ENCODE assay signal across 1 cellular context in genomic region chr1:9874959-9875635, GRCh38.
TF ChIP-seq lines count a peak whose summit lies in the region.

No MANE protein-coding gene starts in this region.

TF ChIP-seq in K562, 482 proteins besides CTCF, POLR2A, EP300 and RAD21 (continued from another document):
- no peak for TF ChIP-seq ZNF318 (IDR thresholded peaks at IDR 0.05; ENCODE audit: borderline replicate concordance in 1 of 2, low read depth in 1 of 2)
- TF ChIP-seq KLF1 (tag; IDR thresholded peaks at IDR 0.05) = no peak; the same call in 1 of the 2 replicates
- TF ChIP-seq E2F3 (CRISPR knock-in tag; IDR thresholded peaks at IDR 0.05) = 0 out of 2 replicates have a peak, but pooled peaks have one; percentile 25
- TF ChIP-seq ERF (CRISPR knock-in tag; IDR thresholded peaks at IDR 0.05) = 0 out of 2 replicates have a peak, but pooled peaks have one; percentile 25
- TF ChIP-seq STAG1 (CRISPR knock-in tag; IDR thresholded peaks at IDR 0.05; ENCODE audit: borderline replicate concordance) = peak; percentile 75; the same call in 1 of the 2 replicates
- peak; percentile 94 for TF ChIP-seq SMC3 (conservative IDR thresholded peaks at IDR 0.05; ENCODE audit: insufficient read depth, low read depth, low read length)
- peak; percentile 47; the same call in 1 of the 2 replicates for TF ChIP-seq MYC (IDR thresholded peaks at IDR 0.05; ENCODE audit: low read depth, low read length)
- no peak for TF ChIP-seq MYC (CRISPR knock-in tag; IDR thresholded peaks at IDR 0.05; ENCODE audit: borderline replicate concordance, low read depth)
- TF ChIP-seq HCFC1 (IDR thresholded peaks at IDR 0.05; ENCODE audit: low read depth, low read length) = 0 out of 2 replicates have a peak, but pooled peaks have one; percentile 17
- no peak for TF ChIP-seq ZNF76 (CRISPR knock-in tag; IDR thresholded peaks at IDR 0.05; ENCODE audit: borderline replicate concordance)
- TF ChIP-seq EGR1 (conservative IDR thresholded peaks at IDR 0.05) = no peak
- 0 out of 2 replicates have a peak, but pooled peaks have one; percentile 7 for TF ChIP-seq CXXC5 (CRISPR knock-in tag; IDR thresholded peaks at IDR 0.05)
- 0 out of 2 replicates have a peak, but pooled peaks have one; percentile 20 for TF ChIP-seq TOE1 (IDR thresholded peaks at IDR 0.05; ENCODE audit: borderline replicate concordance)
- TF ChIP-seq TOE1 (CRISPR knock-in tag; IDR thresholded peaks at IDR 0.05; ENCODE audit: borderline replicate concordance, low read depth) = no peak
- TF ChIP-seq RB1 (IDR thresholded peaks at IDR 0.05; ENCODE audit: low read depth) = peak; percentile 82
- 0 out of 2 replicates have a peak, but pooled peaks have one; percentile 18 for TF ChIP-seq HBP1 (CRISPR knock-in tag; IDR thresholded peaks at IDR 0.05)
- TF ChIP-seq ZNF324 (CRISPR knock-in tag; IDR thresholded peaks at IDR 0.05) = no peak
- TF ChIP-seq CC2D1A (IDR thresholded peaks at IDR 0.05) = peak; percentile 83
- no peak for TF ChIP-seq CGGBP1 (CRISPR knock-in tag; IDR thresholded peaks at IDR 0.05)
- TF ChIP-seq SP1 (CRISPR knock-in tag; IDR thresholded peaks at IDR 0.05) = 0 out of 2 replicates have a peak, but pooled peaks have one; percentile 8
- TF ChIP-seq GABPA (tag; conservative IDR thresholded peaks at IDR 0.05; ENCODE audit: low read depth) = no peak
- no peak for TF ChIP-seq THAP12 (CRISPR knock-in tag; IDR thresholded peaks at IDR 0.05)
